Comparison of ENCODE assay signal across 8 cellular contexts in genomic region chr15:58988011-58988785, GRCh38. TPM values are rescaled to one million over a fixed set of nuclear protein-coding genes. Genes with fewer than 3 reads are reported as not detected.
DNase-seq lines count a peak whose midpoint lies in the region; ATAC-seq and TF ChIP-seq lines count a peak whose summit lies in the region.

No MANE protein-coding gene starts in this region.

- H3K4me3 ChIP-seq in heart right ventricle (peak overlapping the region; percentile 66 to 98 (median 84)), upper lobe of right lung (peak overlapping the region; percentile 89)

- intact Hi-C loops in heart right ventricle (cut with DNase I) (loop anchor here in 5 of 10 donors (10.0 kb wide), 4 partner anchors 117 to 507 kb away; partner anchors contain the start of gene CCNB2 (in 2 of the 5)), upper lobe of right lung (cut with DNase I) (no loop called here)

- TF ChIP-seq CTCF in heart right ventricle (IDR thresholded peaks at IDR 0.05) (no peak), upper lobe of right lung (IDR thresholded peaks at IDR 0.05) (no peak)

- WGBS in adipose tissue, 3 donors, result 0 to 1% (median 0%) methylated on average over 36 of the region's 36 CpGs
- 0 to 1% methylated on average over 36 of the region's 36 CpGs for WGBS in heart right ventricle, 2 donors

- ATAC-seq in GM21447 (IDR thresholded peaks at IDR 0.05; ENCODE audit: unreplicated experiment), result peak; percentile 55
- peak; percentile 83 for ATAC-seq in SK-N-SH treated with all-trans-retinoic acid at 6 μM for 48 hours
- ATAC-seq in heart right ventricle, result peak; percentile 89 to 95 (median 92)
- ATAC-seq in upper lobe of right lung, result peak; percentile 87

- H3K27me3 ChIP-seq in heart right ventricle (no peaks in the 10 kb centered on the region), upper lobe of right lung (no peaks in the 10 kb centered on the region)

- peak; percentile 59 for DNase-seq in Daoy (ENCODE audit: low read depth)
- peak; percentile 67 for DNase-seq in HuH-7 (ENCODE audit: low spot score)
- DNase-seq in heart right ventricle, result peak; percentile 78 to 79
- DNase-seq in pons (ENCODE audit: low spot score), result peak; percentile 49
- peak; percentile 91 for DNase-seq in upper lobe of right lung

- H3K9me3 ChIP-seq in heart right ventricle, result no peaks in the 10 kb centered on the region
- no peaks in the 10 kb centered on the region for H3K9me3 ChIP-seq in upper lobe of right lung

- H3K36me3 ChIP-seq in heart right ventricle (peaks cover 0 to 23% (median 7%) of the 10 kb centered on the region in 9 donors), upper lobe of right lung (no peaks in the 10 kb centered on the region)

- H3K4me1 ChIP-seq in heart right ventricle (peaks cover 0 to 30% (median 19%) of the 10 kb centered on the region in 9 donors), upper lobe of right lung (peaks cover 20% of the 10 kb centered on the region)

- H3K27ac ChIP-seq in adipose tissue (ENCODE audit: low read depth, low read length), result peak overlapping the region; percentile 28
- peak overlapping the region; percentile 49 to 96 (median 90) for H3K27ac ChIP-seq in heart right ventricle
- peak overlapping the region; percentile 85 for H3K27ac ChIP-seq in upper lobe of right lung

TF ChIP-seq in SK-N-SH treated with all-trans-retinoic acid at 6 μM for 48 hours, 23 proteins besides CTCF, POLR2A, EP300 and RAD21:
- TF ChIP-seq GLIS3 (CRISPR knock-in tag; IDR thresholded peaks at IDR 0.05) (no peak; the same call in 1 of the 2 replicates), CSDC2 (CRISPR knock-in tag; IDR thresholded peaks at IDR 0.05) (no peak), TCF4 (CRISPR knock-in tag; IDR thresholded peaks at IDR 0.05; ENCODE audit: borderline replicate concordance) (no peak), CSRNP3 (CRISPR knock-in tag; IDR thresholded peaks at IDR 0.05) (no peak), BACH2 (CRISPR knock-in tag; IDR thresholded peaks at IDR 0.05; ENCODE audit: borderline replicate concordance) (no peak), RARB (CRISPR knock-in tag; IDR thresholded peaks at IDR 0.05) (no peak), ZC3H10 (CRISPR knock-in tag; IDR thresholded peaks at IDR 0.05) (no peak), OSR1 (CRISPR knock-in tag; IDR thresholded peaks at IDR 0.05) (no peak), SNAI2 (CRISPR knock-in tag; IDR thresholded peaks at IDR 0.05) (no peak), TSHZ2 (CRISPR knock-in tag; IDR thresholded peaks at IDR 0.05) (no peak), ISL1 (CRISPR knock-in tag; IDR thresholded peaks at IDR 0.05) (no peak)
TF ChIP-seq in SK-N-SH treated with all-trans-retinoic acid at 6 μM for 48 hours: peak in this region for 0.

RNA-seq across cellular contexts. Expression of gene RNF111, which starts 0.7 kb away (rescaled TPM):
- total RNA-seq in Daoy (2014; rRNA removed; shearing (Covaris generic)), result 7.5 and 19.0 TPM in 2 replicates
- polyA plus RNA-seq in adipose tissue (10 to 100 TPM in 1 of 3 donors, 1 to 10 TPM in 2; 4.1 to 10.1 (median 7.0) TPM), heart right ventricle (1 to 10 TPM; 6.0 to 7.9 TPM)
- total RNA-seq in heart right ventricle (10 to 100 TPM; 21.2 to 28.7 (median 24.4) TPM), upper lobe of right lung (35.3 TPM)

RNA-seq across cellular contexts. Expression of gene SLTM, which starts 54.7 kb away (rescaled TPM):
- 53.9 and 67.3 TPM in 2 replicates for total RNA-seq in Daoy (2014; rRNA removed; shearing (Covaris generic))
- polyA plus RNA-seq in adipose tissue, result 10 to 100 TPM; 38.0 to 62.8 (median 58.3) TPM
- 10 to 100 TPM; 37.8 to 65.0 (median 44.4) TPM for total RNA-seq in heart right ventricle
- polyA plus RNA-seq in heart right ventricle, result 10 to 100 TPM; 33.4 to 74.8 TPM
- 84.0 TPM for total RNA-seq in upper lobe of right lung

Comparison
In these comparisons a context has a peak if more than half of its experiments do, and no peak if none do; other contexts are left out.
1. Peak in every context shown above with its lines: DNase-seq, ATAC-seq, H3K4me3 ChIP-seq and H3K27ac ChIP-seq.
2. H3K27ac ChIP-seq: peak in every context shown above with its lines; median percentile 90 in heart right ventricle; 85 in upper lobe of right lung; 28 in adipose tissue.